Comparison of ENCODE assay signal across 13 cellular contexts in genomic region chr11:9717719-9718118, GRCh38. TPM values are rescaled to one million over a fixed set of nuclear protein-coding genes. Genes with fewer than 3 reads are reported as not detected.
A peak's percentile ranks its signal among the peaks of the same experiment; 100 is the strongest.
DNase-seq lines count a peak whose midpoint lies in the region; ATAC-seq and TF ChIP-seq lines count a peak whose summit lies in the region.
"Had no signal": no experiment of that assay in that cellular context is flagged by ENCODE, and none has a peak within 500 bp of the region (broad histone marks: within the 10 kb centered on the region; RNA-seq: fewer than 3 reads in every experiment).

No MANE protein-coding gene starts in this region.

- no peak for TF ChIP-seq POLR2A in suprapubic skin (IDR thresholded peaks at IDR 0.05)

- H3K4me3 ChIP-seq in HAP-1 = no peak overlapping the region
- H3K4me3 ChIP-seq in PC-3 (ENCODE audit: low read length) = no peak overlapping the region
- H3K4me3 ChIP-seq in lower lobe of right lung = no peak overlapping the region
- no peak overlapping the region for H3K4me3 ChIP-seq in suprapubic skin
- H3K4me3 ChIP-seq: pancreas, PC-9 had no signal

- peak; percentile 30 to 47 for DNase-seq in HAP-1 (ENCODE audit: low spot score in 2 of 2)
- DNase-seq in PC-3 = peak; percentile 44
- DNase-seq in lower lobe of right lung = no peak
- DNase-seq in suprapubic skin (ENCODE audit: low spot score in 2 of 2) = no peak
- no peak for DNase-seq in occipital lobe (lab: John Stamatoyannopoulos, UW)
- no peak for DNase-seq in SIG-M5 treated with dmso at 0.1 percent for 504 hours (lab: John Stamatoyannopoulos, UW; ENCODE audit: unreplicated experiment)
- DNase-seq in NCI-H1092 (lab: John Stamatoyannopoulos, UW) = no peak
- DNase-seq: glutamatergic neuron, H7, NCI-H2107, pancreas had no signal

- no peaks in the 10 kb centered on the region for H3K9me2 ChIP-seq in PC-3 (replicated peaks; ENCODE audit: low read length)

- H3K36me3 ChIP-seq in HAP-1 (replicated peaks) (peaks cover 2% of the 10 kb centered on the region; the same call in 1 of the 2 replicates), PC-3 (ENCODE audit: low read depth, low read length) (0 out of 2 replicates have a peak, but pooled peaks cover 4% of the 10 kb centered on the region), lower lobe of right lung (peaks cover 7% of the 10 kb centered on the region), suprapubic skin (peaks cover 9% of the 10 kb centered on the region)
- H3K36me3 ChIP-seq: pancreas had no signal

- intact Hi-C loops in PC-3 (cut with micrococcal nuclease) (no loop called here), lower lobe of right lung (cut with DNase I) (no loop called here)

- in situ Hi-C loops in HAP-1 (cut with MboI; ENCODE audit: low sequenced_read_pairs) = no loop called here

- H4K20me1 ChIP-seq in PC-3 (ENCODE audit: low read length) = no peaks in the 10 kb centered on the region

- no peaks in the 10 kb centered on the region for H3F3A ChIP-seq in PC-3 (ENCODE audit: low read length, unreplicated experiment)

- POLR2A ChIA-PET in PC-3 (lab: Charles Lee; ENCODE audit: unreplicated experiment) = no interaction called here

- CTCF ChIA-PET in PC-3 (lab: Charles Lee) = no interaction called here

- H3K9me3 ChIP-seq in HAP-1 (no peaks in the 10 kb centered on the region), PC-3 (ENCODE audit: low read length) (no peaks in the 10 kb centered on the region), lower lobe of right lung (no peaks in the 10 kb centered on the region), suprapubic skin (no peaks in the 10 kb centered on the region)
- H3K9me3 ChIP-seq: pancreas had no signal

- TF ChIP-seq CTCF in PC-3 (conservative IDR thresholded peaks at IDR 0.05; ENCODE audit: low read depth, low read length) (no peak), lower lobe of right lung (IDR thresholded peaks at IDR 0.05) (no peak), suprapubic skin (IDR thresholded peaks at IDR 0.05) (no peak)

- H3K4me2 ChIP-seq in PC-3 (ENCODE audit: low read length) = no peak overlapping the region
- H3K4me2 ChIP-seq: PC-9 had no signal

- no TSS peak for BruUV-seq in PC-3 (replicated peaks; lab: Mats Ljungman, UMichigan)

- no peak for TF ChIP-seq EP300 in suprapubic skin (IDR thresholded peaks at IDR 0.05)

- WGBS in suprapubic skin = 67% methylated on average over 2 of the region's 2 CpGs

- H3K9ac ChIP-seq in PC-3 (ENCODE audit: low read length) = no peak overlapping the region

- no peaks in the 10 kb centered on the region for H3K27me3 ChIP-seq in HAP-1 (ENCODE audit: low read depth)
- no peaks in the 10 kb centered on the region for H3K27me3 ChIP-seq in PC-3 (ENCODE audit: low read length)
- H3K27me3 ChIP-seq in lower lobe of right lung (ENCODE audit: low read depth) = no peaks in the 10 kb centered on the region
- no peaks in the 10 kb centered on the region for H3K27me3 ChIP-seq in suprapubic skin
- H3K27me3 ChIP-seq: pancreas had no signal

- ATAC-seq in PC-3 = no peak
- no peak for ATAC-seq in lower lobe of right lung
- ATAC-seq: left lobe of liver had no signal

- no peaks in the 10 kb centered on the region for H3K79me2 ChIP-seq in PC-3 (ENCODE audit: low read length)

- H2AFZ ChIP-seq in PC-3 (ENCODE audit: low read length) = no peak overlapping the region
- H2AFZ ChIP-seq: PC-9 had no signal

- no peak overlapping the region for H3K27ac ChIP-seq in PC-3 (ENCODE audit: low read length)
- peak overlapping the region; percentile 61 for H3K27ac ChIP-seq in lower lobe of right lung
- H3K27ac ChIP-seq in suprapubic skin = peak overlapping the region; percentile 70

- H3K4me1 ChIP-seq in HAP-1 (peaks cover 13% of the 10 kb centered on the region), PC-3 (ENCODE audit: insufficient read depth, low read length) (peaks cover 31% of the 10 kb centered on the region), lower lobe of right lung (peaks cover 57% of the 10 kb centered on the region), suprapubic skin (peaks cover 34% of the 10 kb centered on the region)

RNA-seq across cellular contexts. Expression of gene SWAP70, which starts 53.8 kb away (rescaled TPM):
- total RNA-seq in PC-3 (2014; rRNA removed) = 8.6 and 8.8 TPM in 2 replicates
- total RNA-seq in lower lobe of right lung = 50.1 TPM
- total RNA-seq in suprapubic skin = 10 to 100 TPM; 27.6 to 64.9 (median 35.8) TPM
- total RNA-seq in occipital lobe = 13.7 TPM

Comparison
In these comparisons a context has a peak if more than half of its experiments do, and no peak if none do; other contexts are left out.
1. DNase-seq: peak in HAP-1 (2 of 2) and PC-3 (single experiment); none in lower lobe of right lung (single experiment), suprapubic skin (0 of 2), occipital lobe (single experiment), SIG-M5 treated with dmso at 0.1 percent for 504 hours (single experiment) and NCI-H1092 (single experiment).